In genomic region chr10:11317936-11318670, GRCh38 we compare ENCODE assay signal across 1 cellular context.
TF ChIP-seq lines count a peak whose summit lies in the region.

No MANE protein-coding gene starts in this region.

TF ChIP-seq in WTC11, 78 proteins besides CTCF, POLR2A, EP300 and RAD21 (continued from another document):
- TF ChIP-seq E2F5 (CRISPR knock-in tag; IDR thresholded peaks at IDR 0.05) (no peak), IRF2 (CRISPR knock-in tag; IDR thresholded peaks at IDR 0.05; ENCODE audit: borderline replicate concordance, low read depth) (no peak), ZNF396 (CRISPR knock-in tag; IDR thresholded peaks at IDR 0.05; ENCODE audit: borderline replicate concordance) (no peak), ATF2 (CRISPR knock-in tag; IDR thresholded peaks at IDR 0.05; ENCODE audit: borderline replicate concordance, low read depth) (no peak), ZNF232 (CRISPR knock-in tag; IDR thresholded peaks at IDR 0.05) (no peak), ZNF512 (CRISPR knock-in tag; IDR thresholded peaks at IDR 0.05; ENCODE audit: borderline replicate concordance) (no peak), E2F1 (CRISPR knock-in tag; IDR thresholded peaks at IDR 0.05) (no peak), ZNF219 (CRISPR knock-in tag; IDR thresholded peaks at IDR 0.05; ENCODE audit: borderline replicate concordance) (no peak)
